In genomic region chr7:135664046-135664589, GRCh38 we compare ENCODE assay signal across 1 cellular context.
TF ChIP-seq lines count a peak whose summit lies in the region.

No MANE protein-coding gene starts in this region.

TF ChIP-seq in GM12878, 131 proteins besides CTCF, POLR2A, EP300 and RAD21 (continued from another document):
- TF ChIP-seq ZBTB40 (IDR thresholded peaks at IDR 0.05; ENCODE audit: borderline replicate concordance) (no peak), CHD2 (IDR thresholded peaks at IDR 0.05; ENCODE audit: borderline replicate concordance, low read depth, low read length) (no peak), SMARCA5 (IDR thresholded peaks at IDR 0.05) (no peak), EZH2 (IDR thresholded peaks at IDR 0.05; ENCODE audit: borderline replicate concordance, control insufficient read depth, low read depth, low read length) (no peak), USF1 (IDR thresholded peaks at IDR 0.05; ENCODE audit: borderline replicate concordance, extremely low read length, insufficient read depth, low read depth, low read length) (no peak), RAD51 (IDR thresholded peaks at IDR 0.05) (no peak), SIX5 (IDR thresholded peaks at IDR 0.05; ENCODE audit: low read depth, low read length, severe bottlenecking) (no peak), EGR1 (IDR thresholded peaks at IDR 0.05; ENCODE audit: borderline replicate concordance in 1 of 2, low read depth in 2 of 2, low read length in 2 of 2) (no peak), BMI1 (IDR thresholded peaks at IDR 0.05; ENCODE audit: borderline replicate concordance) (no peak), ZZZ3 (IDR thresholded peaks at IDR 0.05; ENCODE audit: control insufficient read depth, insufficient read length, low read depth) (no peak), ZBED1 (IDR thresholded peaks at IDR 0.05; ENCODE audit: borderline replicate concordance) (no peak), YY1 (IDR thresholded peaks at IDR 0.05; ENCODE audit: low read depth, low read length) (no peak), BCL11A (IDR thresholded peaks at IDR 0.05; ENCODE audit: low read depth, low read length) (no peak), RCOR1 (conservative IDR thresholded peaks at IDR 0.05; ENCODE audit: low read depth, low read length) (no peak)
TF ChIP-seq in GM12878: peak in this region for 0.
